Comparison of ENCODE assay signal across 8 cellular contexts in genomic region chr16:74984194-74984669, GRCh38. TPM values are rescaled to one million over a fixed set of nuclear protein-coding genes. Genes with fewer than 3 reads are reported as not detected.
DNase-seq lines count a peak whose midpoint lies in the region; ATAC-seq and TF ChIP-seq lines count a peak whose summit lies in the region.

No MANE protein-coding gene starts in this region.

- no peaks in the 10 kb centered on the region for H3K27me3 ChIP-seq in CD8-positive, alpha-beta T cell (ENCODE audit: insufficient read depth, low read length)
- H3K27me3 ChIP-seq in smooth muscle cell (ENCODE audit: low read depth) = no peaks in the 10 kb centered on the region

- intact Hi-C loops in CD8-positive, alpha-beta T cell (cut with DNase I, micrococcal nuclease) = loop anchor here (5.0 to 10.0 kb wide), 6 partner anchors 279 to 679 kb away; partner anchors contain the start of genes TMEM231 (in 2 of the 2), ADAT1 (in 1 of the 2), GLG1 (in 1 of the 2) and MLKL (in 1 of the 2)

- H3K36me3 ChIP-seq in CD8-positive, alpha-beta T cell (ENCODE audit: insufficient read depth, low read length) = no peaks in the 10 kb centered on the region
- no peaks in the 10 kb centered on the region for H3K36me3 ChIP-seq in smooth muscle cell (ENCODE audit: low read depth)

- peak overlapping the region; percentile 92 for H3K9ac ChIP-seq in smooth muscle cell (ENCODE audit: low read depth)

- peak; percentile 9 for ATAC-seq in CD8-positive, alpha-beta T cell
- ATAC-seq in HG02623 (IDR thresholded peaks at IDR 0.05; ENCODE audit: unreplicated experiment) = no peak
- ATAC-seq in HG03039 (IDR thresholded peaks at IDR 0.05; ENCODE audit: unreplicated experiment) = no peak

- no peaks in the 10 kb centered on the region for H3K9me3 ChIP-seq in CD8-positive, alpha-beta T cell (ENCODE audit: low read length)
- no peaks in the 10 kb centered on the region for H3K9me3 ChIP-seq in smooth muscle cell (replicated peaks; ENCODE audit: low read depth)

- peak overlapping the region; percentile 82 for H3K4me3 ChIP-seq in CD8-positive, alpha-beta T cell (ENCODE audit: low read depth, low read length)
- H3K4me3 ChIP-seq in smooth muscle cell = peak overlapping the region; percentile 92

- in situ Hi-C loops in KBM-7 (cut with MboI; ENCODE audit: low pct_unique_long_range_greater_than_20kb, low sequenced_read_pairs) = no loop called here

- CTCF ChIA-PET in CD8-positive, alpha-beta T cell (lab: Charles Lee) = interaction anchor here (0.9 to 6.1 kb wide), 6 partner anchors 8 to 126 kb away, joined by 3 to 48 read pairs (median 4); partner anchors contain the start of gene ZNRF1

- H3K4me1 ChIP-seq in CD8-positive, alpha-beta T cell (ENCODE audit: insufficient read depth, low read length) = peaks cover 7% of the 10 kb centered on the region
- H3K4me1 ChIP-seq in smooth muscle cell (ENCODE audit: low read depth) = peaks cover 2% of the 10 kb centered on the region

- H3K27me3 Mint-ChIP-seq in CD8-positive, alpha-beta T cell (ENCODE audit: low read depth) = no peaks in the 10 kb centered on the region
- no peaks in the 10 kb centered on the region for H3K27me3 Mint-ChIP-seq in activated naive CD4-positive, alpha-beta T cell treated with anti-CD3 and anti-CD28 coated beads, Interleukin-2, amount 50 U/mL, for 24 hours

- no peak for TF ChIP-seq CTCF in CD8-positive, alpha-beta T cell (IDR thresholded peaks at IDR 0.05)
- TF ChIP-seq CTCF in smooth muscle cell (IDR thresholded peaks at IDR 0.05; ENCODE audit: borderline replicate concordance, insufficient read depth, poor library complexity, severe bottlenecking) = no peak

- H3K4me3 Mint-ChIP-seq in CD8-positive, alpha-beta T cell = peak overlapping the region; percentile 93
- H3K4me3 Mint-ChIP-seq in activated naive CD4-positive, alpha-beta T cell treated with anti-CD3 and anti-CD28 coated beads, Interleukin-2, amount 50 U/mL, for 24 hours = peak overlapping the region; percentile 90

- peaks cover 23% of the 10 kb centered on the region for H3K4me1 Mint-ChIP-seq in CD8-positive, alpha-beta T cell (ENCODE audit: low read depth)
- peaks cover 23% of the 10 kb centered on the region for H3K4me1 Mint-ChIP-seq in activated naive CD4-positive, alpha-beta T cell treated with anti-CD3 and anti-CD28 coated beads, Interleukin-2, amount 50 U/mL, for 24 hours

- H3K79me2 ChIP-seq in smooth muscle cell (ENCODE audit: low read depth) = peaks cover 29% of the 10 kb centered on the region

- peaks cover 6% of the 10 kb centered on the region for H3K36me3 Mint-ChIP-seq in CD8-positive, alpha-beta T cell
- no peaks in the 10 kb centered on the region for H3K36me3 Mint-ChIP-seq in activated naive CD4-positive, alpha-beta T cell treated with anti-CD3 and anti-CD28 coated beads, Interleukin-2, amount 50 U/mL, for 24 hours

- H3K27ac Mint-ChIP-seq in CD8-positive, alpha-beta T cell = peak overlapping the region; percentile 90
- H3K27ac Mint-ChIP-seq in activated naive CD4-positive, alpha-beta T cell treated with anti-CD3 and anti-CD28 coated beads, Interleukin-2, amount 50 U/mL, for 24 hours = peak overlapping the region; percentile 52

- peak overlapping the region; percentile 96 for H2AFZ ChIP-seq in smooth muscle cell (ENCODE audit: low read depth)

- peaks cover 23% of the 10 kb centered on the region for H4K20me1 ChIP-seq in smooth muscle cell (ENCODE audit: low read depth)

- WGBS in smooth muscle cell (ENCODE audit: low lambda C conversion rate) = 20% methylated on average over 25 of the region's 26 CpGs

- POLR2A ChIA-PET in CD8-positive, alpha-beta T cell (lab: Charles Lee) = interaction anchor here (1.0 to 2.2 kb wide), 6 partner anchors 9 to 664 kb away, joined by 3 to 11 read pairs (median 4); partner anchors contain the start of genes CFDP1, KARS1, RFWD3 and TERF2IP

- H3K4me2 ChIP-seq in smooth muscle cell = peak overlapping the region; percentile 91

- no peaks in the 10 kb centered on the region for H3K9me3 Mint-ChIP-seq in CD8-positive, alpha-beta T cell
- H3K9me3 Mint-ChIP-seq in activated naive CD4-positive, alpha-beta T cell treated with anti-CD3 and anti-CD28 coated beads, Interleukin-2, amount 50 U/mL, for 24 hours = no peaks in the 10 kb centered on the region

- DNase-seq in CD8-positive, alpha-beta T cell = peak in 1 of 7 experiments; percentile 51
- peak; percentile 34 for DNase-seq in KBM-7
- DNase-seq in hepatic stellate cell (ENCODE audit: low spot score) = peak; percentile 33
- DNase-seq in smooth muscle cell (lab: John Stamatoyannopoulos, UW; ENCODE audit: unreplicated experiment) = no peak
- DNase-seq in GM19240 (ENCODE audit: insufficient read length, low spot score) = no peak

- H3K27ac ChIP-seq in CD8-positive, alpha-beta T cell (ENCODE audit: low read depth, low read length) = peak overlapping the region; percentile 66
- H3K27ac ChIP-seq in smooth muscle cell (ENCODE audit: low read depth) = no peak overlapping the region

- no peaks in the 10 kb centered on the region for H3F3A ChIP-seq in smooth muscle cell (ENCODE audit: low read depth)

RNA-seq across cellular contexts. Expression of gene WDR59, which starts 0.7 kb away (rescaled TPM):
- total RNA-seq in CD8-positive, alpha-beta T cell = 10 to 100 TPM; 60.1 to 60.8 TPM
- total RNA-seq in smooth muscle cell = 13.1 and 14.3 TPM in 2 replicates
- 19.2 and 29.5 TPM in 2 replicates for polyA plus RNA-seq in smooth muscle cell

RNA-seq across cellular contexts. Expression of gene ZNRF1, which starts 14.6 kb away (rescaled TPM):
- total RNA-seq in CD8-positive, alpha-beta T cell = 1 to 10 TPM; 1.7 to 2.0 TPM
- 18.2 and 19.7 TPM in 2 replicates for total RNA-seq in smooth muscle cell
- 38.0 and 45.4 TPM in 2 replicates for polyA plus RNA-seq in smooth muscle cell

Comparison
In these comparisons a context has a peak if more than half of its experiments do, and no peak if none do; other contexts are left out.
1. DNase-seq: peak in KBM-7 (single experiment) and hepatic stellate cell (single experiment); none in smooth muscle cell (single experiment) and GM19240 (single experiment).